In genomic region chr7:54476609-54477008, GRCh38 we compare ENCODE assay signal across 17 cellular contexts.
A peak's percentile ranks its signal among the peaks of the same experiment; 100 is the strongest.
DNase-seq lines count a peak whose midpoint lies in the region; ATAC-seq, FAIRE-seq and TF ChIP-seq lines count a peak whose summit lies in the region.
"Had no signal": no experiment of that assay in that cellular context is flagged by ENCODE, and none has a peak within 500 bp of the region (broad histone marks: within the 10 kb centered on the region; RNA-seq: fewer than 3 reads in every experiment).

No MANE protein-coding gene starts in this region.

- peaks cover 7% of the 10 kb centered on the region for H3K9me3 Mint-ChIP-seq in WTC11
- no peaks in the 10 kb centered on the region for H3K9me3 Mint-ChIP-seq in endothelial cell (ENCODE audit: unreplicated experiment)

- POLR2A ChIA-PET in WTC11 (lab: Charles Lee): no interaction called here

- H3K4me3 ChIP-seq in small intestine (ENCODE audit: low read depth in 1 of 2, low read length in 2 of 2): no peak overlapping the region
- H3K4me3 ChIP-seq: GM23248 had no signal

- no peaks in the 10 kb centered on the region for H3K4me1 ChIP-seq in small intestine (ENCODE audit: control insufficient read depth in 2 of 2, insufficient read depth in 1 of 2, low read depth in 1 of 2, low read length in 1 of 2)

- FAIRE-seq in G401.6 (lab: Jason Lieb, UNC): peak; percentile 91
- FAIRE-seq in frontal cortex (lab: Jason Lieb, UNC): peak; percentile 97
- FAIRE-seq in small intestine (lab: Jason Lieb, UNC): peak; percentile 51
- FAIRE-seq: GM12892, GM19239, H1 had no signal

- H3K36me3 Mint-ChIP-seq in WTC11: 0 out of 2 replicates have a peak, but pooled peaks cover under 1% of the 10 kb centered on the region
- H3K36me3 Mint-ChIP-seq in endothelial cell (ENCODE audit: low read depth, unreplicated experiment): no peaks in the 10 kb centered on the region
- H3K36me3 Mint-ChIP-seq: CD4-positive, alpha-beta memory T cell had no signal

- H3K27me3 Mint-ChIP-seq in WTC11 (ENCODE audit: low read depth): no peaks in the 10 kb centered on the region
- no peaks in the 10 kb centered on the region for H3K27me3 Mint-ChIP-seq in endothelial cell (ENCODE audit: unreplicated experiment)
- H3K27me3 Mint-ChIP-seq: CD4-positive, alpha-beta memory T cell had no signal

- ATAC-seq in WTC11 (no peak), GM18870 (IDR thresholded peaks at IDR 0.05; ENCODE audit: unreplicated experiment) (no peak)
- ATAC-seq: HCT116 had no signal

- WGBS in small intestine, 3 donors: 89 to 95% (median 93%) methylated on average over 1 of the region's 1 CpG

- H3K27ac ChIP-seq in small intestine (ENCODE audit: low read depth in 1 of 2, low read length in 1 of 2): no peak overlapping the region
- H3K27ac ChIP-seq: GM23248 had no signal

- TF ChIP-seq CTCF in WTC11 (IDR thresholded peaks at IDR 0.05) (no peak), endothelial cell (IDR thresholded peaks at IDR 0.05; ENCODE audit: unreplicated experiment) (no peak)

- H3K9me3 ChIP-seq in small intestine (ENCODE audit: control insufficient read depth, low read depth): no peaks in the 10 kb centered on the region

- H3K4me1 Mint-ChIP-seq in WTC11 (no peaks in the 10 kb centered on the region), endothelial cell (ENCODE audit: unreplicated experiment) (no peaks in the 10 kb centered on the region)
- H3K4me1 Mint-ChIP-seq: CD4-positive, alpha-beta memory T cell had no signal

- H3K27ac Mint-ChIP-seq in WTC11 (no peak overlapping the region), endothelial cell (ENCODE audit: unreplicated experiment) (no peak overlapping the region)
- H3K27ac Mint-ChIP-seq: CD4-positive, alpha-beta memory T cell had no signal

- H3K4me3 Mint-ChIP-seq in WTC11 (no peak overlapping the region), endothelial cell (ENCODE audit: unreplicated experiment) (no peak overlapping the region)
- H3K4me3 Mint-ChIP-seq: CD4-positive, alpha-beta memory T cell had no signal

- H3K36me3 ChIP-seq in small intestine (ENCODE audit: control insufficient read depth in 2 of 2, insufficient read depth in 2 of 2, low read length in 2 of 2): no peaks in the 10 kb centered on the region

- H3K27me3 ChIP-seq in small intestine (ENCODE audit: control insufficient read depth in 2 of 2, insufficient read depth in 2 of 2, low read length in 2 of 2): no peaks in the 10 kb centered on the region

- no peak for DNase-seq in WTC11 (ENCODE audit: low spot score)
- no peak for DNase-seq in frontal cortex (ENCODE audit: low spot score in 2 of 2)
- DNase-seq in small intestine: no peak
- DNase-seq in foreskin melanocyte: no peak
- DNase-seq in endothelial cell (ENCODE audit: low spot score): no peak
- DNase-seq: 8988T; C1 segment of cervical spinal cord; Calu3; CD4-positive, alpha-beta memory T cell; GM23248; H7 had no signal

- CTCF ChIA-PET in WTC11 (lab: Charles Lee): interaction anchor here (1.1 kb wide), 1 partner anchor 11 kb away, joined by 3 read pairs; no protein-coding TSS in a partner anchor

TF ChIP-seq in WTC11, 78 proteins besides CTCF, POLR2A, EP300 and RAD21:
- TF ChIP-seq ZNF425 (CRISPR knock-in tag; conservative IDR thresholded peaks at IDR 0.05) (no peak), HMGA2 (CRISPR knock-in tag; IDR thresholded peaks at IDR 0.05) (peak; percentile 98)
